14 cellular contexts compared by ENCODE assay signal in the genomic region with DNA sequence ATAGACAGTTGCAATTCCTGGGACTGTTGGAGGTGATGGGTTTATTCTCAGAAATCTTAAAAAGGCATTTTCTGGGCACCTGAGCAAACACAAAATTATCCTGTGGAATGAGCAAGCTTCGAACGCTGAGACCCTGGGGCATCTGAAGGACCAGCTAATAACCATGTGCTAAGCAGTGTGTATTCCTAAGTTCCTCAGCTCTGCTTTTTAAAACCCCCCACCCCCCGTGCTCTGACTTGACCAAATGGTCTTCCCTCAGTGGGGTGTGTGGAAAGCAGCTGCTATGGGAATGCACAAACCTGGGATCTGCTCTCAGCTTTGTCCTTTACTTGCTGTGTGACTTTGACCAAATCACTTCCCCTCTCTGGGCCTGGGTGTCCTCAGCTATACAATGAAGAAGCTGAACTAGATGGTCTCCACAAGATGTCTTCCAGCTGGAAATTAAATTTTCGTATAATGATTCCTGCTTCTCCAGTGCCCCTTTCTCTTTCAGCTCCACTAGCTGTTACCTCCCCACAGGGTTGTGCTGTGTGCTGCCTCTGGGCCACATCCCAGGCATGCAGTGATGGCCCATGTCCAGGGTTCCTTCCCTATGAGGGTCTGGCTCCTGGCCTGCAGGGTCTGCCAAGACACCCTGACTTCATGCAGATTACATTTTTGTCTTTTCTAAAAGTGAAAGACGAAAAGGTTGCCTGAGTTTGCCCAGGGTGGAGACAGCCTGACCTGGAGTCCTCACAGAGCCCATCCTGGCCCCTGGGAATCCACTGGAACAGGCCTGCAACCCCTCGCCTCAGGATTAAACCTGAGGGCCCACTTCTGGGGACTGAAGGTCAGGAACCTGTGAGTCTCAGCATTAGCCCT. TPM values are rescaled to one million over a fixed set of nuclear protein-coding genes. Genes with fewer than 3 reads are reported as not detected.
DNase-seq lines count a peak whose midpoint lies in the region; ATAC-seq and TF ChIP-seq lines count a peak whose summit lies in the region.
"Had no signal": no experiment of that assay in that cellular context is flagged by ENCODE, and none has a peak within 500 bp of the region (broad histone marks: within the 10 kb centered on the region; RNA-seq: fewer than 3 reads in every experiment).

No MANE protein-coding gene starts in this region.

- POLR2A ChIA-PET in WTC11 (lab: Charles Lee), result interaction anchor here (0.6 kb wide), 1 partner anchor 707 kb away, joined by 3 read pairs; no protein-coding TSS in a partner anchor

- no peaks in the 10 kb centered on the region for H3K27me3 Mint-ChIP-seq in WTC11 (ENCODE audit: low read depth)

- H3K4me1 ChIP-seq in hepatocyte (ENCODE audit: insufficient read depth) (peaks cover 10% of the 10 kb centered on the region), aorta (ENCODE audit: control insufficient read depth in 1 of 2, insufficient read depth in 2 of 2, low read length in 2 of 2) (no peaks in the 10 kb centered on the region), breast epithelium (no peaks in the 10 kb centered on the region)

- H3K9me3 ChIP-seq in hepatocyte (ENCODE audit: low read depth) (no peaks in the 10 kb centered on the region), aorta (ENCODE audit: control insufficient read depth, low read length) (no peaks in the 10 kb centered on the region), breast epithelium (no peaks in the 10 kb centered on the region)
- H3K9me3 ChIP-seq: stomach had no signal

- TF ChIP-seq POLR2A in breast epithelium (IDR thresholded peaks at IDR 0.05), result no peak

- H3K36me3 ChIP-seq in hepatocyte (replicated peaks; ENCODE audit: insufficient read depth, low read depth), result no peaks in the 10 kb centered on the region
- H3K36me3 ChIP-seq in aorta (ENCODE audit: control insufficient read depth in 1 of 2, insufficient read depth in 2 of 2, low read length in 1 of 2), result no peaks in the 10 kb centered on the region
- no peaks in the 10 kb centered on the region for H3K36me3 ChIP-seq in breast epithelium
- H3K36me3 ChIP-seq: stomach had no signal

- TF ChIP-seq CTCF in WTC11 (IDR thresholded peaks at IDR 0.05), result no peak
- no peak for TF ChIP-seq CTCF in hepatocyte (IDR thresholded peaks at IDR 0.05; ENCODE audit: poor library complexity)
- no peak for TF ChIP-seq CTCF in breast epithelium (IDR thresholded peaks at IDR 0.05)

- no peaks in the 10 kb centered on the region for H3K9me3 Mint-ChIP-seq in WTC11
- H3K9me3 Mint-ChIP-seq: activated naive CD8-positive, alpha-beta T cell treated with anti-CD3 and anti-CD28 coated beads, Interleukin-2, amount 10 ng/mL, durations not matched to agents 7 days and 5 days; naive B cell had no signal

- no peaks in the 10 kb centered on the region for H4K20me1 ChIP-seq in hepatocyte (ENCODE audit: insufficient read depth, poor library complexity, severe bottlenecking)

- peak overlapping the region; percentile 39 for H3K4me2 ChIP-seq in hepatocyte

- no peak for DNase-seq in Right ventricle myocardium inferior (ENCODE audit: missing footprints)
- no peak for DNase-seq in cardiac septum (ENCODE audit: low spot score)
- no peak for DNase-seq in WTC11 (ENCODE audit: low spot score)
- DNase-seq in hepatocyte (ENCODE audit: low spot score), result no peak
- DNase-seq in aorta, result no peak
- DNase-seq in NCI-H526 treated with DMSO at 0.1 percent for 48 hours (lab: John Stamatoyannopoulos, UW), result no peak
- DNase-seq in breast epithelium (ENCODE audit: low spot score in 2 of 2), result no peak
- DNase-seq in T-helper 9 cell, result no peak

- CTCF ChIA-PET in WTC11 (lab: Charles Lee), result interaction anchor here (0.5 to 3.2 kb wide), 43 partner anchors 7 to 623 kb away, joined by 3 to 33 read pairs (median 4); a partner anchor contains a TSS

- H3K4me1 Mint-ChIP-seq in WTC11, result 0 out of 2 replicates have a peak, but pooled peaks cover 2% of the 10 kb centered on the region

- no peak overlapping the region for H3K4me3 Mint-ChIP-seq in WTC11
- H3K4me3 Mint-ChIP-seq: activated naive CD8-positive, alpha-beta T cell treated with anti-CD3 and anti-CD28 coated beads, Interleukin-2, amount 10 ng/mL, durations not matched to agents 7 days and 5 days; naive B cell had no signal

- no peaks in the 10 kb centered on the region for H3K79me2 ChIP-seq in hepatocyte

- H3K27ac ChIP-seq in hepatocyte (peak overlapping the region; percentile 51), aorta (ENCODE audit: low read depth in 1 of 2, low read length in 2 of 2) (no peak overlapping the region), breast epithelium (no peak overlapping the region)
- H3K27ac ChIP-seq: stomach had no signal

- no peak overlapping the region for H3K27ac Mint-ChIP-seq in WTC11
- H3K27ac Mint-ChIP-seq: activated naive CD8-positive, alpha-beta T cell treated with anti-CD3 and anti-CD28 coated beads, Interleukin-2, amount 10 ng/mL, durations not matched to agents 7 days and 5 days had no signal

- 85% methylated on average over 6 of the region's 6 CpGs for WGBS in hepatocyte (ENCODE audit: low lambda C conversion rate, missing lambda C conversion rate)
- WGBS in aorta, 2 donors, result 73 to 77% methylated on average over 6 of the region's 6 CpGs

- H3K9me2 ChIP-seq in hepatocyte (replicated peaks; ENCODE audit: insufficient read depth), result no peaks in the 10 kb centered on the region

- H3K4me3 ChIP-seq in hepatocyte (no peak overlapping the region), aorta (ENCODE audit: low read length in 2 of 2) (no peak overlapping the region), breast epithelium (no peak overlapping the region)
- H3K4me3 ChIP-seq: stomach had no signal

- no peaks in the 10 kb centered on the region for H3K36me3 Mint-ChIP-seq in WTC11
- H3K36me3 Mint-ChIP-seq: activated naive CD8-positive, alpha-beta T cell treated with anti-CD3 and anti-CD28 coated beads, Interleukin-2, amount 10 ng/mL, durations not matched to agents 7 days and 5 days; naive B cell had no signal

- peak overlapping the region; percentile 50 for H2AFZ ChIP-seq in hepatocyte

- ATAC-seq in Right ventricle myocardium inferior (peak; percentile 60), WTC11 (peak; percentile 12; the same call in 1 of the 2 replicates), aorta (ENCODE audit: low FRiP score) (peak; percentile 33)

- intact Hi-C loops in Right ventricle myocardium inferior (cut with DNase I), result loop anchor here (2.0 to 5.0 kb wide), 4 partner anchors 76 to 466 kb away; no protein-coding TSS in a partner anchor
- intact Hi-C loops in cardiac septum (cut with DNase I), result loop anchor here (5.0 kb wide), 3 partner anchors 131 to 466 kb away; no protein-coding TSS in a partner anchor
- intact Hi-C loops in aorta (cut with DNase I), result loop anchor here (5.0 to 10.0 kb wide), 4 partner anchors 91 to 466 kb away; no protein-coding TSS in a partner anchor
- intact Hi-C loops in breast epithelium (cut with DNase I; ENCODE audit: low total_unique reads), result no loop called here

- H3K27me3 ChIP-seq in hepatocyte, result no peaks in the 10 kb centered on the region
- no peaks in the 10 kb centered on the region for H3K27me3 ChIP-seq in aorta (ENCODE audit: control insufficient read depth in 1 of 2, insufficient read depth in 2 of 2, low read length in 1 of 2)
- H3K27me3 ChIP-seq in breast epithelium, result no peaks in the 10 kb centered on the region
- H3K27me3 ChIP-seq: stomach had no signal

TF ChIP-seq in WTC11, 78 proteins besides CTCF, POLR2A, EP300 and RAD21:
- TF ChIP-seq, protein P1, sequence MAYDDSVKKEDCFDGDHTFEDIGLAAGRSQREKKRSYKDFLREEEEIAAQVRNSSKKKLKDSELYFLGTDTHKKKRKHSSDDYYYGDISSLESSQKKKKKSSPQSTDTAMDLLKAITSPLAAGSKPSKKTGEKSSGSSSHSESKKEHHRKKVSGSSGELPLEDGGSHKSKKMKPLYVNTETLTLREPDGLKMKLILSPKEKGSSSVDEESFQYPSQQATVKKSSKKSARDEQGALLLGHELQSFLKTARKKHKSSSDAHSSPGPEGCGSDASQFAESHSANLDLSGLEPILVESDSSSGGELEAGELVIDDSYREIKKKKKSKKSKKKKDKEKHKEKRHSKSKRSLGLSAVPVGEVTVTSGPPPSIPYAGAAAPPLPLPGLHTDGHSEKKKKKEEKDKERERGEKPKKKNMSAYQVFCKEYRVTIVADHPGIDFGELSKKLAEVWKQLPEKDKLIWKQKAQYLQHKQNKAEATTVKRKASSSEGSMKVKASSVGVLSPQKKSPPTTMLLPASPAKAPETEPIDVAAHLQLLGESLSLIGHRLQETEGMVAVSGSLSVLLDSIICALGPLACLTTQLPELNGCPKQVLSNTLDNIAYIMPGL (CRISPR knock-in tag; IDR thresholded peaks at IDR 0.05), result peak; percentile 65; the same call in 1 of the 2 replicates
- no peak for TF ChIP-seq ATF1 (CRISPR knock-in tag; IDR thresholded peaks at IDR 0.05)

RNA-seq across cellular contexts. Expression of a gene that starts 14.9 kb away (rescaled TPM):
- total RNA-seq in Right ventricle myocardium inferior, result 0.92 TPM
- 0.57 TPM for total RNA-seq in cardiac septum
- total RNA-seq in WTC11 (2021), result 1.0 to 1.8 TPM (median 1.8 TPM) in 3 replicates
- total RNA-seq in hepatocyte, result not detected in 2 replicates
- polyA plus RNA-seq in hepatocyte, result not detected in 2 replicates
- total RNA-seq in aorta, result 1 to 10 TPM; 4.0 to 4.3 TPM
- polyA plus RNA-seq in aorta, result under 1 TPM in 1 of 2 donors, not detected in 1; 0.64 TPM
- 1 to 10 TPM in 2 of 3 donors, under 1 TPM in 1; 0.80 to 2.0 (median 2.0) TPM for total RNA-seq in breast epithelium
- total RNA-seq: fibroblast of villous mesenchyme, M059J, renal cortical epithelial cell had no signal

RNA-seq across cellular contexts. Expression of a gene that starts 20.4 kb away (rescaled TPM):
- 78.5 TPM for total RNA-seq in Right ventricle myocardium inferior
- 60.1 TPM for total RNA-seq in cardiac septum
- 21.0 to 24.7 TPM (median 21.7 TPM) in 3 replicates for total RNA-seq in WTC11 (2021)
- 170 and 183 TPM in 2 replicates for total RNA-seq in hepatocyte
- 126 and 135 TPM in 2 replicates for polyA plus RNA-seq in hepatocyte
- 100 to 1,000 TPM in 1 of 2 donors, 10 to 100 TPM in 1; 92.5 to 127 TPM for total RNA-seq in aorta
- polyA plus RNA-seq in aorta, result 100 to 1,000 TPM; 101 to 105 TPM
- 100 to 1,000 TPM; 156 to 444 (median 190) TPM for total RNA-seq in breast epithelium
